Comparison of ENCODE assay signal across 10 cellular contexts in genomic region chr6:163324928-163325784, GRCh38.
DNase-seq lines count a peak whose midpoint lies in the region; ATAC-seq and TF ChIP-seq lines count a peak whose summit lies in the region.
"Had no signal": no experiment of that assay in that cellular context is flagged by ENCODE, and none has a peak within 500 bp of the region (broad histone marks: within the 10 kb centered on the region; RNA-seq: fewer than 3 reads in every experiment).

No MANE protein-coding gene starts in this region.

- peak overlapping the region; percentile 43 to 73 (median 53) for H3K27ac Mint-ChIP-seq in nephron

- H3K79me2 ChIP-seq in fibroblast of lung (ENCODE audit: control insufficient read depth, insufficient read depth, low read length), result no peaks in the 10 kb centered on the region

- H3K4me1 ChIP-seq in fibroblast of lung (ENCODE audit: control insufficient read depth, extremely low read depth, insufficient read depth, low read length), result no peaks in the 10 kb centered on the region

- peak overlapping the region in 1 of 3 experiments; percentile 20 for H3K4me3 Mint-ChIP-seq in nephron

- H3K4me3 ChIP-seq in fibroblast of lung (replicated peaks in 1 of 4; ENCODE audit: control extremely low read depth in 1 of 4, insufficient read depth in 1 of 4, low read depth in 3 of 4, low read length in 4 of 4), result no peak overlapping the region

- H4K20me1 ChIP-seq in fibroblast of lung (ENCODE audit: control insufficient read depth, extremely low read depth, insufficient read depth, low read length), result no peaks in the 10 kb centered on the region

- DNase-seq in Right ventricle myocardium inferior (ENCODE audit: missing footprints), result no peak
- no peak for DNase-seq in cardiac septum (ENCODE audit: low spot score)
- DNase-seq in fibroblast of lung (ENCODE audit: low read depth in 2 of 2), result peak; percentile 42 to 63
- no peak for DNase-seq in stimulated activated naive CD4-positive, alpha-beta T cell (lab: John Stamatoyannopoulos, UW)
- DNase-seq in NCI-H526 (lab: John Stamatoyannopoulos, UW), result no peak
- DNase-seq in activated CD4-positive, CD25-positive, alpha-beta regulatory T cell treated with anti-CD3 and anti-CD28 coated beads, Interleukin-2, amount 50 U/mL, for 72 hours, result no peak
- DNase-seq: amniotic stem cell, glutamatergic neuron had no signal

- no peak overlapping the region for H2AFZ ChIP-seq in fibroblast of lung (ENCODE audit: low read length)

- no peaks in the 10 kb centered on the region for H3K27me3 ChIP-seq in fibroblast of lung (ENCODE audit: control insufficient read depth, insufficient read depth, low read length)

- no peaks in the 10 kb centered on the region for H3K36me3 ChIP-seq in fibroblast of lung (ENCODE audit: control insufficient read depth, insufficient read depth, low read length)

- no peaks in the 10 kb centered on the region for H3K36me3 Mint-ChIP-seq in nephron (ENCODE audit: low read depth)

- no peak overlapping the region for H3K9ac ChIP-seq in fibroblast of lung (ENCODE audit: insufficient read depth, low read length)

- intact Hi-C loops in Right ventricle myocardium inferior (cut with DNase I) (no loop called here), cardiac septum (cut with DNase I) (no loop called here)

- no peak overlapping the region for H3K4me2 ChIP-seq in fibroblast of lung (ENCODE audit: extremely low read depth, insufficient read depth, low read length)

- H3K9me3 ChIP-seq in fibroblast of lung (ENCODE audit: control insufficient read depth, insufficient read depth, low read depth, low read length), result no peaks in the 10 kb centered on the region

- H3K27me3 Mint-ChIP-seq in nephron (ENCODE audit: low read depth), result peaks cover 19% of the 10 kb centered on the region

- TF ChIP-seq CTCF in fibroblast of lung (conservative IDR thresholded peaks at IDR 0.05 in 1 of 2, IDR thresholded peaks at IDR 0.05 in 1 of 2; ENCODE audit: low read depth in 1 of 2, low read length in 2 of 2), result no peak
- no peak for TF ChIP-seq CTCF in nephron (IDR thresholded peaks at IDR 0.05; ENCODE audit: unreplicated experiment in 3 of 3)

- no peak overlapping the region for H3K27ac ChIP-seq in fibroblast of lung (ENCODE audit: insufficient read depth, low read length)

- peaks cover 39% of the 10 kb centered on the region for H3K4me1 Mint-ChIP-seq in nephron

- H3K9me3 Mint-ChIP-seq in nephron, result peaks cover 4% of the 10 kb centered on the region

- ATAC-seq in Right ventricle myocardium inferior, result peak; percentile 74
- ATAC-seq in HG03196 (IDR thresholded peaks at IDR 0.05; ENCODE audit: unreplicated experiment), result no peak

Comparison
In these comparisons a context has a peak if more than half of its experiments do, and no peak if none do; other contexts are left out.
1. DNase-seq: peak in fibroblast of lung (2 of 2); none in Right ventricle myocardium inferior (single experiment), cardiac septum (single experiment), stimulated activated naive CD4-positive, alpha-beta T cell (0 of 6), NCI-H526 (0 of 2) and activated CD4-positive, CD25-positive, alpha-beta regulatory T cell treated with anti-CD3 and anti-CD28 coated beads, Interleukin-2, amount 50 U/mL, for 72 hours (single experiment).